ENCODE assay signal across 18 cellular contexts in the genomic region with DNA sequence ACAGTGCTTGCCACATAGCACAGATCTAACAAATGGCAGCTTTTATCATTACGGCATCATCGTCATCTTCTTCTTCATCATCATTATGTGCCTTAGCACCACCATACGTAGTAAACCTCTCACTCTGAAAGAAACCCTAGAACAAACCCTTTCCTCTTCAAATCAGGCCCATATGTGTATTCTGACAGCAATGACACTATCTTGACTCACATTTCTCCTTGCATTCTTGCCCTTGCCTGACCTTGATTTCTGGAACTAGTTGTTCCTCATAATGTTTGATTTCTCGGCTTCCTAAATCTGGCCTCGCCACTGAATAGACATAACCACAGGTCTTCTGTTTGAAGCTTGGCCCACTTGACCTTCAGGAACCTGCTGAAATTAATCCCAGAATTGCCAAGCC.
A peak's percentile ranks its signal among the peaks of the same experiment; 100 is the strongest.
DNase-seq lines count a peak whose midpoint lies in the region; ATAC-seq, FAIRE-seq and TF ChIP-seq lines count a peak whose summit lies in the region.
"Had no signal": no experiment of that assay in that cellular context is flagged by ENCODE, and none has a peak within 500 bp of the region (broad histone marks: within the 10 kb centered on the region; RNA-seq: fewer than 3 reads in every experiment).

No MANE protein-coding gene starts in this region.

- DNase-seq in BJ (ENCODE audit: low read depth) (peak; percentile 19), IMR-90 (peak; percentile 64), choroid plexus epithelial cell (ENCODE audit: low read depth) (peak; percentile 16), osteoblast (ENCODE audit: insufficient read length, low spot score, missing footprints) (no peak), gastrocnemius medialis (no peak), NCI-H1105 (lab: John Stamatoyannopoulos, UW) (no peak), OCI-M2 (lab: John Stamatoyannopoulos, UW; ENCODE audit: unreplicated experiment) (no peak), RCC 7860 (ENCODE audit: low spot score) (no peak)
- DNase-seq: ACHN, C1 segment of cervical spinal cord, NCI-H1417, NCI-H1930, NCI-H2171, NCI-H82, SHP77 had no signal

- TF ChIP-seq RAD21 in IMR-90 (IDR thresholded peaks at IDR 0.05; ENCODE audit: low read length): no peak

- H3K9ac ChIP-seq in IMR-90 (ENCODE audit: low read depth, low read length): no peak overlapping the region

- H3K14ac ChIP-seq in IMR-90 (replicated peaks; ENCODE audit: low read depth, low read length): 0 out of 2 replicates have a peak overlapping the region, but pooled peaks have one; percentile 54

- no peak overlapping the region for H2BK5ac ChIP-seq in IMR-90 (ENCODE audit: low read depth, low read length, poor library complexity, severe bottlenecking)

- H2AFZ ChIP-seq in IMR-90 (replicated peaks; ENCODE audit: low read length, poor library complexity) (no peak overlapping the region), osteoblast (ENCODE audit: low read length) (no peak overlapping the region)

- no peaks in the 10 kb centered on the region for H3K36me3 ChIP-seq in BJ (ENCODE audit: control insufficient read depth, insufficient read depth, low read length)
- no peaks in the 10 kb centered on the region for H3K36me3 ChIP-seq in IMR-90 (ENCODE audit: control insufficient read depth, insufficient read depth, low read length)
- no peaks in the 10 kb centered on the region for H3K36me3 ChIP-seq in osteoblast (ENCODE audit: insufficient read depth, low read length)
- no peaks in the 10 kb centered on the region for H3K36me3 ChIP-seq in gastrocnemius medialis

- ATAC-seq in IMR-90 (ENCODE audit: low read depth) (peak; percentile 68), gastrocnemius medialis (no peak)
- ATAC-seq: GM12878, Panc1 had no signal

- H3K79me1 ChIP-seq in IMR-90 (ENCODE audit: low read depth in 1 of 2, low read length in 2 of 2): no peaks in the 10 kb centered on the region

- H4K91ac ChIP-seq in IMR-90 (ENCODE audit: insufficient read depth, low read depth, low read length): no peak overlapping the region

- WGBS in IMR-90 (ENCODE audit: extremely low coverage in 2 of 2, insufficient read length in 1 of 2), 2 experiments: 78% methylated on average over 5 of the region's 5 CpGs; no CpG with 5 or more reads in 1 of the 2 experiments

- H3K4me3 ChIP-seq in BJ (ENCODE audit: low read depth, low read length) (no peak overlapping the region), IMR-90 (ENCODE audit: insufficient read depth, low read depth, low read length) (no peak overlapping the region), choroid plexus epithelial cell (ENCODE audit: low read depth, low read length) (no peak overlapping the region), osteoblast (ENCODE audit: insufficient read depth, low read length) (no peak overlapping the region), gastrocnemius medialis (no peak overlapping the region)
- H3K4me3 ChIP-seq: GM12878 had no signal

- intact Hi-C loops in IMR-90 (cut with micrococcal nuclease) (no loop called here), gastrocnemius medialis (cut with DNase I; ENCODE audit: low total_unique reads) (no loop called here)

- H3K9me3 ChIP-seq in IMR-90 (ENCODE audit: control insufficient read depth, insufficient read depth, low read length) (no peaks in the 10 kb centered on the region), osteoblast (ENCODE audit: low read depth, low read length) (no peaks in the 10 kb centered on the region), gastrocnemius medialis (no peaks in the 10 kb centered on the region)

- no peaks in the 10 kb centered on the region for H4K20me1 ChIP-seq in IMR-90 (ENCODE audit: insufficient read depth, low read length)
- no peaks in the 10 kb centered on the region for H4K20me1 ChIP-seq in osteoblast (ENCODE audit: insufficient read depth, low read length)

- H3K4me1 ChIP-seq in IMR-90 (ENCODE audit: control insufficient read depth, insufficient read depth, low read length) (peaks cover 5% of the 10 kb centered on the region; the same call in 1 of the 2 replicates), osteoblast (ENCODE audit: insufficient read depth, low read length) (peaks cover 12% of the 10 kb centered on the region), gastrocnemius medialis (no peaks in the 10 kb centered on the region)

- CTCF ChIA-PET in BJ (lab: Yijun Ruan, JAX): no interaction called here
- CTCF ChIA-PET in IMR-90 (lab: Yijun Ruan, JAX): interaction anchor here (0.7 to 2.1 kb wide), 3 partner anchors 8 to 124 kb away, joined by 3 to 6 read pairs (median 4); no protein-coding TSS in a partner anchor

- H3K4ac ChIP-seq in IMR-90 (ENCODE audit: low read depth, low read length): no peak overlapping the region

- no peak for TF ChIP-seq POLR2A in IMR-90 (IDR thresholded peaks at IDR 0.05; ENCODE audit: low read depth, low read length)
- TF ChIP-seq POLR2A in gastrocnemius medialis (IDR thresholded peaks at IDR 0.05): no peak

- no peak overlapping the region for H3K18ac ChIP-seq in IMR-90 (ENCODE audit: low read depth, low read length)

- no peak overlapping the region for H3K56ac ChIP-seq in IMR-90 (ENCODE audit: extremely low read depth, insufficient read depth, low read length)

- no peaks in the 10 kb centered on the region for H3K9me1 ChIP-seq in IMR-90 (ENCODE audit: insufficient read depth, low read length)

- H3K27me3 ChIP-seq in BJ (ENCODE audit: control insufficient read depth, insufficient read depth, low read length) (no peaks in the 10 kb centered on the region), IMR-90 (ENCODE audit: control insufficient read depth, insufficient read depth, low read length) (no peaks in the 10 kb centered on the region), osteoblast (ENCODE audit: insufficient read depth, low read length) (no peaks in the 10 kb centered on the region), gastrocnemius medialis (no peaks in the 10 kb centered on the region)

- H3K4me2 ChIP-seq in IMR-90 (ENCODE audit: low read depth, low read length) (no peak overlapping the region; the same call in 1 of the 2 replicates), osteoblast (ENCODE audit: insufficient read depth, low read length) (peak overlapping the region; percentile 37)

- no peak overlapping the region for H4K8ac ChIP-seq in IMR-90 (ENCODE audit: low read depth in 2 of 2, low read length in 2 of 2)

- H3K27ac ChIP-seq in IMR-90 (ENCODE audit: insufficient read depth, low read length) (no peak overlapping the region), osteoblast (ENCODE audit: low read depth, low read length) (peak overlapping the region; percentile 46), gastrocnemius medialis (no peak overlapping the region)

- H4K5ac ChIP-seq in IMR-90 (ENCODE audit: low read depth, low read length): no peak overlapping the region

- no peak overlapping the region for H3K23ac ChIP-seq in IMR-90 (ENCODE audit: low read depth, low read length)

- no peak overlapping the region for H2BK15ac ChIP-seq in IMR-90 (ENCODE audit: low read depth, low read length)

- FAIRE-seq in RCC 7860 (lab: Jason Lieb, UNC): no peak
- FAIRE-seq: GM12878, GM19239 had no signal

- H2AK9ac ChIP-seq in IMR-90 (replicated peaks; ENCODE audit: low read depth, low read length, poor library complexity): no peak overlapping the region

- H3K79me2 ChIP-seq in osteoblast (ENCODE audit: insufficient read depth, low read length): peaks cover 4% of the 10 kb centered on the region

- H2AK5ac ChIP-seq in IMR-90 (ENCODE audit: low read depth, low read length): no peak overlapping the region

- in situ Hi-C loops in IMR-90 (cut with MboI; ENCODE audit: low sequenced_read_pairs): no loop called here
- in situ Hi-C loops in gastrocnemius medialis (cut with MboI; ENCODE audit: low sequenced_read_pairs in 4 of 4): no loop called here

- H2BK120ac ChIP-seq in IMR-90 (ENCODE audit: low read depth, low read length): no peak overlapping the region

- POLR2A ChIA-PET in BJ (lab: Charles Lee) (no interaction called here), IMR-90 (lab: Charles Lee; ENCODE audit: unreplicated experiment) (interaction anchor here (0.5 kb wide), 1 partner anchor 44 kb away, joined by 4 read pairs; no protein-coding TSS in a partner anchor)

- H2BK20ac ChIP-seq in IMR-90 (ENCODE audit: low read depth, low read length): 0 out of 2 replicates have a peak overlapping the region, but pooled peaks have one; percentile 28

- no TSS peak for BruUV-seq in IMR-90 (replicated peaks; lab: Mats Ljungman, UMichigan)

- no peak for TF ChIP-seq CTCF in BJ (IDR thresholded peaks at IDR 0.05; ENCODE audit: insufficient read depth, low read depth, low read length)
- no peak for TF ChIP-seq CTCF in IMR-90 (conservative IDR thresholded peaks at IDR 0.05; ENCODE audit: low read depth, low read length)
- no peak for TF ChIP-seq CTCF in choroid plexus epithelial cell (conservative IDR thresholded peaks at IDR 0.05; ENCODE audit: low read depth, low read length)
- TF ChIP-seq CTCF in osteoblast (IDR thresholded peaks at IDR 0.05; ENCODE audit: extremely low read depth, low read depth, low read length): no peak
- no peak for TF ChIP-seq CTCF in gastrocnemius medialis (IDR thresholded peaks at IDR 0.05 in 4 of 5, conservative IDR thresholded peaks at IDR 0.05 in 1 of 5)

- dilution Hi-C loops in IMR-90 (cut with HindIII; ENCODE audit: low sequenced_read_pairs, unreplicated experiment): no loop called here

TF ChIP-seq in IMR-90, 13 proteins besides CTCF, POLR2A, EP300 and RAD21:
- TF ChIP-seq, protein P1, sequence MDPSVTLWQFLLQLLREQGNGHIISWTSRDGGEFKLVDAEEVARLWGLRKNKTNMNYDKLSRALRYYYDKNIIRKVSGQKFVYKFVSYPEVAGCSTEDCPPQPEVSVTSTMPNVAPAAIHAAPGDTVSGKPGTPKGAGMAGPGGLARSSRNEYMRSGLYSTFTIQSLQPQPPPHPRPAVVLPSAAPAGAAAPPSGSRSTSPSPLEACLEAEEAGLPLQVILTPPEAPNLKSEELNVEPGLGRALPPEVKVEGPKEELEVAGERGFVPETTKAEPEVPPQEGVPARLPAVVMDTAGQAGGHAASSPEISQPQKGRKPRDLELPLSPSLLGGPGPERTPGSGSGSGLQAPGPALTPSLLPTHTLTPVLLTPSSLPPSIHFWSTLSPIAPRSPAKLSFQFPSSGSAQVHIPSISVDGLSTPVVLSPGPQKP (IDR thresholded peaks at IDR 0.05; ENCODE audit: borderline replicate concordance, low read depth, low read length): no peak
- TF ChIP-seq CEBPB (IDR thresholded peaks at IDR 0.05; ENCODE audit: low read depth, low read length): 0 out of 2 replicates have a peak, but pooled peaks have one; percentile 3

Comparison
In these comparisons a context has a peak if more than half of its experiments do, and no peak if none do; other contexts are left out.
1. DNase-seq: peak in BJ (single experiment), IMR-90 (single experiment) and choroid plexus epithelial cell (single experiment); none in osteoblast (single experiment), gastrocnemius medialis (0 of 2), NCI-H1105 (single experiment), OCI-M2 (single experiment) and RCC 7860 (single experiment).